In the genomic region with DNA sequence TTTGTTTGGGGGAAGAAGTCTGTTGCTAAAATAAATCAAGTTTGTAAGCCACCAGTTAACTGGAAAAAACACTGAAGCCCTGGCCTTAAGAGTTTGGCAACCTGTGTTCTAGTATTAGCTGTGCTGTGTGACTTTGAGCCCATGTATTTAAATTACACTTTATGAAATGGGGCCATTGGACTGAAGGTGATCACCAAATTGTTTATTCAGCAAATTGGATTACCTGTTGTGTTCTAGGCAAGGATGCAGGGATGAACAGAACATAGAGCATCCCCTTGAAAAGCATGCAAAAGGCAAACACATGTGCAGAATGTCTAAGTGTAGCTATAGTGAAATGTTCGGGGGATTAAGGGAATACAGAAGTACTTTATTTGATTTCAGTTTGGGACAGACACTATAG, we compare ENCODE assay signal across 33 cellular contexts. TPM values are rescaled to one million over a fixed set of nuclear protein-coding genes. Genes with fewer than 3 reads are reported as not detected.
DNase-seq lines count a peak whose midpoint lies in the region; ATAC-seq, FAIRE-seq and TF ChIP-seq lines count a peak whose summit lies in the region.
"Had no signal": no experiment of that assay in that cellular context is flagged by ENCODE, and none has a peak within 500 bp of the region (broad histone marks: within the 10 kb centered on the region; RNA-seq: fewer than 3 reads in every experiment).

No MANE protein-coding gene starts in this region.

- ATAC-seq in HepG2 (no peak), right lobe of liver (no peak), memory B cell (ENCODE audit: low read depth) (no peak), GM21381 (IDR thresholded peaks at IDR 0.05; ENCODE audit: unreplicated experiment) (no peak)
- ATAC-seq: activated CD8-positive, alpha-beta T cell treated with anti-CD3 and anti-CD28 coated beads, Interleukin-2, amount 10 ng/mL, durations not matched to agents 7 days and 5 days; naive thymus-derived CD8-positive, alpha-beta T cell had no signal

- no peak for TF ChIP-seq RAD21 in HepG2 (CRISPR knock-in tag; IDR thresholded peaks at IDR 0.05)

- no peaks in the 10 kb centered on the region for H3K27me3 ChIP-seq in HepG2 (ENCODE audit: control insufficient read depth in 1 of 2, insufficient read depth in 2 of 2, low read length in 2 of 2)
- H3K27me3 ChIP-seq in right lobe of liver: no peaks in the 10 kb centered on the region
- H3K27me3 ChIP-seq: colonic mucosa, Peyer's patch, suprapubic skin had no signal

- H3K9ac ChIP-seq in HepG2 (ENCODE audit: insufficient read depth, low read depth, low read length): no peak overlapping the region

- no peak for TF ChIP-seq CTCF in HepG2 (CRISPR knock-in tag; IDR thresholded peaks at IDR 0.05)
- TF ChIP-seq CTCF in right lobe of liver (IDR thresholded peaks at IDR 0.05): no peak
- TF ChIP-seq CTCF in brain (conservative IDR thresholded peaks at IDR 0.05): no peak

- H3K36me3 Mint-ChIP-seq in brain (peaks cover 42% of the 10 kb centered on the region), memory B cell (peaks cover 15% of the 10 kb centered on the region)

- BruUV-seq in HepG2 (replicated peaks; lab: Mats Ljungman, UMichigan): no TSS peak

- CTCF ChIA-PET in HepG2 (lab: Yijun Ruan, JAX; ENCODE audit: low intra/inter-chr PET ratio, low total read pairs): no interaction called here

- DNase-seq in HepG2 (ENCODE audit: low spot score): no peak
- no peak for DNase-seq in right lobe of liver
- no peak for DNase-seq in memory B cell (ENCODE audit: low spot score in 2 of 2)
- no peak for DNase-seq in stimulated activated CD4-positive, alpha-beta T cell treated with anti-CD3 and anti-CD28 coated beads, Interleukin-2, amount 100 ng/mL, for 48 hours
- no peak for DNase-seq in globus pallidus (ENCODE audit: low spot score)
- no peak for DNase-seq in Ammon's horn (ENCODE audit: low spot score)
- DNase-seq: activated CD4-positive, alpha-beta T cell treated with anti-CD3 and anti-CD28 coated beads for 4 hours; activated CD8-positive, alpha-beta T cell treated with anti-CD3 and anti-CD28 coated beads, Interleukin-2, amount 10 ng/mL, durations not matched to agents 7 days and 5 days; activated effector memory CD4-positive, alpha-beta T cell treated with Interleukin-2 at 50 U/mL for 16 hours; activated naive CD8-positive, alpha-beta T cell treated with anti-CD3 and anti-CD28 coated beads for 36 hours; AML-193; anterior cingulate cortex; colonic mucosa; DMS153; effector memory CD4-positive, alpha-beta T cell; head of caudate nucleus; naive thymus-derived CD8-positive, alpha-beta T cell; NCI-H1092 treated with DMSO at 0.1 percent for 48 hours; NCI-H1694 treated with DMSO at 0.1 percent for 48 hours; NCI-H446; NCI-H774; occipital lobe; Peyer's patch; SHP77 treated with DMSO at 0.1 percent for 48 hours; stimulated activated naive CD4-positive, alpha-beta T cell; T1000; WERI-Rb-1 had no signal

- H3K27ac Mint-ChIP-seq in brain (peak overlapping the region in 3 of 5 experiments; percentile 24 to 59 (median 59)), memory B cell (peak overlapping the region; percentile 41)
- H3K27ac Mint-ChIP-seq: activated CD8-positive, alpha-beta T cell treated with anti-CD3 and anti-CD28 coated beads, Interleukin-2, amount 10 ng/mL, durations not matched to agents 7 days and 5 days; activated naive CD8-positive, alpha-beta T cell treated with anti-CD3 and anti-CD28 coated beads for 36 hours had no signal

- H3K4me1 Mint-ChIP-seq in brain (peaks cover 33% of the 10 kb centered on the region), memory B cell (peaks cover 6% of the 10 kb centered on the region)

- TF ChIP-seq EP300 in HepG2 (IDR thresholded peaks at IDR 0.05; ENCODE audit: low read depth in 2 of 2, low read length in 2 of 2) (no peak), HepG2 (CRISPR knock-in tag; IDR thresholded peaks at IDR 0.05; ENCODE audit: borderline replicate concordance) (no peak)

- no peaks in the 10 kb centered on the region for H3K9me3 ChIP-seq in HepG2 (ENCODE audit: low read length)
- no peaks in the 10 kb centered on the region for H3K9me3 ChIP-seq in right lobe of liver
- H3K9me3 ChIP-seq: colonic mucosa, Peyer's patch, suprapubic skin had no signal

- no peak overlapping the region for H3K4me2 ChIP-seq in HepG2 (ENCODE audit: low read depth, low read length)

- H3K27ac ChIP-seq in HepG2 (ENCODE audit: extremely low read length, insufficient read depth, low read length) (no peak overlapping the region), right lobe of liver (no peak overlapping the region)
- H3K27ac ChIP-seq: colonic mucosa, Peyer's patch, suprapubic skin, WERI-Rb-1 had no signal

- H3K27me3 Mint-ChIP-seq in brain (no peaks in the 10 kb centered on the region), memory B cell (no peaks in the 10 kb centered on the region)
- H3K27me3 Mint-ChIP-seq: activated naive CD8-positive, alpha-beta T cell treated with anti-CD3 and anti-CD28 coated beads for 36 hours; naive thymus-derived CD8-positive, alpha-beta T cell had no signal

- peaks cover 0 to 4% of the 10 kb centered on the region in 2 experiments; a peak in 2 of 5 replicates for H3K36me3 ChIP-seq in HepG2 (replicated peaks in 1 of 2; ENCODE audit: control insufficient read depth in 1 of 2, insufficient read depth in 2 of 2, low read length in 2 of 2)
- H3K36me3 ChIP-seq in right lobe of liver: peaks cover 0 to under 1% (median 0%) of the 10 kb centered on the region in 4 donors
- H3K36me3 ChIP-seq: colonic mucosa, WERI-Rb-1 had no signal

- H4K20me1 ChIP-seq in HepG2 (ENCODE audit: insufficient read depth, low read length): no peaks in the 10 kb centered on the region; the same call in none of the 2 replicates

- peaks cover 19% of the 10 kb centered on the region for H3K4me1 ChIP-seq in HepG2 (ENCODE audit: insufficient read depth, low read length)
- peaks cover 0 to 16% (median 4%) of the 10 kb centered on the region in 4 donors for H3K4me1 ChIP-seq in right lobe of liver
- H3K4me1 ChIP-seq: colonic mucosa had no signal

- FAIRE-seq in HepG2 (lab: Jason Lieb, UNC): no peak
- FAIRE-seq: bronchial epithelial cell, GM12891, islet of Langerhans had no signal

- 93% methylated on average over 1 of the region's 1 CpG for WGBS in HepG2 (ENCODE audit: low lambda C conversion rate)
- WGBS in right lobe of liver (ENCODE audit: insufficient coverage, low coverage, low lambda C conversion rate, missing lambda C conversion rate): 67% methylated on average over 1 of the region's 1 CpG

- no peak overlapping the region for H2AFZ ChIP-seq in HepG2 (ENCODE audit: low read length)

- intact Hi-C loops in HepG2 (cut with micrococcal nuclease; ENCODE audit: unreplicated experiment): no loop called here
- intact Hi-C loops in right lobe of liver (cut with DNase I): no loop called here

- in situ Hi-C loops in HepG2 (cut with HindIII; ENCODE audit: extremely low pct_ligation_motif_present, low pct_unique_long_range_greater_than_20kb): no loop called here

- no peak for TF ChIP-seq POLR2A in HepG2 (IDR thresholded peaks at IDR 0.05; ENCODE audit: insufficient read depth in 1 of 2, low read depth in 2 of 2, low read length in 2 of 2)
- no peak for TF ChIP-seq POLR2A in right lobe of liver (IDR thresholded peaks at IDR 0.05)

- H3K4me3 ChIP-seq in HepG2 (replicated peaks in 1 of 3; ENCODE audit: insufficient read depth in 1 of 3, low read depth in 2 of 3, low read length in 3 of 3) (no peak overlapping the region), right lobe of liver (no peak overlapping the region)
- H3K4me3 ChIP-seq: colonic mucosa, Peyer's patch, suprapubic skin had no signal

- no peaks in the 10 kb centered on the region for H3K79me2 ChIP-seq in HepG2 (ENCODE audit: insufficient read depth, low read length)

- no peak overlapping the region for H3K4me3 Mint-ChIP-seq in brain
- no peak overlapping the region for H3K4me3 Mint-ChIP-seq in memory B cell
- H3K4me3 Mint-ChIP-seq: activated CD8-positive, alpha-beta T cell treated with anti-CD3 and anti-CD28 coated beads, Interleukin-2, amount 10 ng/mL, durations not matched to agents 7 days and 5 days; activated naive CD8-positive, alpha-beta T cell treated with anti-CD3 and anti-CD28 coated beads for 36 hours; naive thymus-derived CD8-positive, alpha-beta T cell had no signal

- H3K9me3 Mint-ChIP-seq in brain: peaks cover 0 to 11% (median 4%) of the 10 kb centered on the region in 5 experiments
- no peaks in the 10 kb centered on the region for H3K9me3 Mint-ChIP-seq in memory B cell

- POLR2A ChIA-PET in HepG2 (lab: Yijun Ruan, JAX): no interaction called here

TF ChIP-seq in HepG2, 621 proteins besides CTCF, POLR2A, EP300 and RAD21 (continues in another document):
- TF ChIP-seq ZNF343 (CRISPR knock-in tag; IDR thresholded peaks at IDR 0.05): no peak

RNA-seq across cellular contexts. Expression of gene TMOD3, which starts 54.6 kb away (rescaled TPM):
- total RNA-seq in HepG2 (2016; rRNA removed; fragmentation: Illumina TruSeq; extraction: Trizol): 23.2 and 33.7 TPM in 2 replicates
- total RNA-seq in HepG2 (2016; cell fraction: cytosol; rRNA removed; fragmentation: Illumina TruSeq; extraction: Trizol; ENCODE audit: low read depth): 9.8 and 10.8 TPM in 2 replicates
- total RNA-seq in HepG2 (2016; cell fraction: insoluble cytoplasmic fraction; rRNA removed; fragmentation: Illumina TruSeq; extraction: Trizol): 19.6 and 30.3 TPM in 2 replicates
- 7.2 and 9.7 TPM in 2 replicates for total RNA-seq in HepG2 (2016; cell fraction: membrane; rRNA removed; fragmentation: Illumina TruSeq; extraction: Trizol)
- total RNA-seq in HepG2 (2016; cell fraction: nucleus; rRNA removed; fragmentation: Illumina TruSeq; extraction: Trizol): 13.6 and 14.7 TPM in 2 replicates
- 5.0 and 5.1 TPM in 2 replicates for polyA plus RNA-seq in HepG2 (2011; rRNA removed)
- 2.2 and 4.2 TPM in 2 replicates for polyA plus RNA-seq in HepG2 (2011; cell fraction: cytosol; rRNA removed)
- 1.7 and 2.5 TPM in 2 replicates for polyA plus RNA-seq in HepG2 (2011; cell fraction: nucleus; rRNA removed)
- polyA plus RNA-seq in HepG2 (2012): 7.1 and 8.4 TPM in 2 replicates
- 0.60 and 0.76 TPM in 2 replicates for polyA plus RNA-seq in HepG2 (2016; cell fraction: cytosol; fragmentation: Illumina TruSeq; extraction: Trizol; ENCODE audit: low read depth)
- polyA plus RNA-seq in HepG2 (2016; cell fraction: insoluble cytoplasmic fraction; fragmentation: Illumina TruSeq; extraction: Trizol; ENCODE audit: low read depth): 23.4 and 23.6 TPM in 2 replicates
- 2.7 and 2.8 TPM in 2 replicates for polyA plus RNA-seq in HepG2 (2016; cell fraction: membrane; fragmentation: Illumina TruSeq; extraction: Trizol; ENCODE audit: low read depth)
- polyA plus RNA-seq in HepG2 (2016; cell fraction: nucleus; fragmentation: Illumina TruSeq; extraction: Trizol; ENCODE audit: insufficient read depth, low read depth): 8.8 and 9.6 TPM in 2 replicates
- polyA minus RNA-seq in HepG2 (2011; rRNA and poly(A)+ RNA removed; ENCODE audit: low replicate concordance): 5.3 and 23.0 TPM in 2 replicates
- polyA minus RNA-seq in HepG2 (2011; cell fraction: cytosol; rRNA and poly(A)+ RNA removed): 7.6 and 9.3 TPM in 2 replicates
- 14.5 and 15.8 TPM in 2 replicates for polyA minus RNA-seq in HepG2 (2011; cell fraction: nucleus; rRNA and poly(A)+ RNA removed)
- 10 to 100 TPM; 15.0 to 32.2 (median 20.6) TPM for total RNA-seq in right lobe of liver
- polyA plus RNA-seq in brain (ENCODE audit: insufficient read depth, low read depth, low replicate concordance): 11.0 TPM
